In the genomic region with DNA sequence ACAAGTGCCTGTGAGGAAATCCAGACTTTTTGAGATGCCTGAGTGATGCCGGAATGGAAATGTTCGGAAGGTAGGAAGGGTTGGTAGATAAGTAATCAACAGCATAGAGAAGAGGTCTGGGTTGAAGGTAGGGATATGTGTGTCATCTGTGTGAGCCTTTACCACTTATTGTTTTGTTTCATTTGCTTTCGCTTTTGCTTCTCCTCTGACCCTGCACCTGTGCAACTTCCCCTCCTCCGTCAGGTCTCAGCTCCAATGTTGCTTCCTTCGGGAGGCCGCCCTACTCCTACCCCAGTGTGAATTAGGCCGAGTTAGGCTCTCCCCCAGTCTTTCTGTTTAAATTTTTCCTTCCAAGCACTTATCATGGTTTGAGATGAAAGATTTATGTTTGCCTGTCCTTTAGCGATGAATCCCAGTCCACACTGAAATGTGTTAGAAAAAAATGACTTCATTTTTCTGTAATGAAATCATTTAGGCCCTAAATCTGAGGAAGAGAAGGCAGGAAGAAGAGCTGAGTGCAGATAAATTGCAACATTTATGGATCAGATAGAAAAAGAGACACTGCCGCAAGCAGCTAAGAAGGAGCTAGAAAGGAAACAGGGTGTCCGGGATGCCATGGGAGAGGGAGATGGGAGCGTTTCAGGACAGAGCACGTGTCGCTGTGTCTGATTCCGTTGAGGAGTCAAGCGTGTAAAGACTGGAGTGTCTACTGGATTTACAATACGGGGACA, we compare ENCODE assay signal across 8 cellular contexts.
A peak's percentile ranks its signal among the peaks of the same experiment; 100 is the strongest.
DNase-seq lines count a peak whose midpoint lies in the region; ATAC-seq and TF ChIP-seq lines count a peak whose summit lies in the region.

No MANE protein-coding gene starts in this region.

- H3K4me1 Mint-ChIP-seq in activated CD8-positive, alpha-beta T cell treated with anti-CD3 and anti-CD28 coated beads, Interleukin-2, amount 10 ng/mL, durations not matched to agents 7 days and 5 days (ENCODE audit: low read depth), result no peaks in the 10 kb centered on the region
- no peaks in the 10 kb centered on the region for H3K4me1 Mint-ChIP-seq in naive thymus-derived CD4-positive, alpha-beta T cell
- H3K4me1 Mint-ChIP-seq in mesothelial cell of epicardium, result peaks cover 17% of the 10 kb centered on the region

- no peaks in the 10 kb centered on the region for H3K27me3 ChIP-seq in naive thymus-derived CD4-positive, alpha-beta T cell (ENCODE audit: control insufficient read depth in 2 of 2, insufficient read depth in 2 of 2, low read length in 2 of 2)

- H3K27ac ChIP-seq in naive thymus-derived CD4-positive, alpha-beta T cell (ENCODE audit: low read depth, low read length), result peak overlapping the region; percentile 59

- H3K9me3 ChIP-seq in naive thymus-derived CD4-positive, alpha-beta T cell (ENCODE audit: control insufficient read depth in 2 of 3, low read length in 3 of 3), result no peaks in the 10 kb centered on the region

- CTCF ChIA-PET in activated CD8-positive, alpha-beta T cell treated with anti-CD3 and anti-CD28 coated beads, Interleukin-2, amount 10 ng/mL, durations not matched to agents 7 days and 5 days (lab: Charles Lee), result interaction anchor here (0.9 to 1.6 kb wide), 4 partner anchors 69 to 324 kb away, joined by 3 to 4 read pairs (median 3); no protein-coding TSS in a partner anchor
- CTCF ChIA-PET in naive thymus-derived CD4-positive, alpha-beta T cell (lab: Charles Lee), result interaction anchor here (0.5 to 1.2 kb wide), 3 partner anchors 34 to 182 kb away, joined by 3 to 4 read pairs (median 4); no protein-coding TSS in a partner anchor

- no peak overlapping the region for H3K27ac Mint-ChIP-seq in activated CD8-positive, alpha-beta T cell treated with anti-CD3 and anti-CD28 coated beads, Interleukin-2, amount 10 ng/mL, durations not matched to agents 7 days and 5 days
- H3K27ac Mint-ChIP-seq in naive thymus-derived CD4-positive, alpha-beta T cell, result no peak overlapping the region
- no peak overlapping the region for H3K27ac Mint-ChIP-seq in mesothelial cell of epicardium

- peak; percentile 97 for ATAC-seq in HG02885 (IDR thresholded peaks at IDR 0.05; ENCODE audit: poor library complexity, unreplicated experiment)
- peak; percentile 97 for ATAC-seq in activated CD8-positive, alpha-beta T cell treated with anti-CD3 and anti-CD28 coated beads, Interleukin-2, amount 10 ng/mL, durations not matched to agents 7 days and 5 days
- ATAC-seq in naive thymus-derived CD4-positive, alpha-beta T cell, result peak; percentile 82

- H3K4me3 Mint-ChIP-seq in activated CD8-positive, alpha-beta T cell treated with anti-CD3 and anti-CD28 coated beads, Interleukin-2, amount 10 ng/mL, durations not matched to agents 7 days and 5 days, result no peak overlapping the region
- no peak overlapping the region for H3K4me3 Mint-ChIP-seq in naive thymus-derived CD4-positive, alpha-beta T cell
- no peak overlapping the region for H3K4me3 Mint-ChIP-seq in mesothelial cell of epicardium

- no peaks in the 10 kb centered on the region for H3K36me3 Mint-ChIP-seq in activated CD8-positive, alpha-beta T cell treated with anti-CD3 and anti-CD28 coated beads, Interleukin-2, amount 10 ng/mL, durations not matched to agents 7 days and 5 days (ENCODE audit: low read depth)
- no peaks in the 10 kb centered on the region for H3K36me3 Mint-ChIP-seq in naive thymus-derived CD4-positive, alpha-beta T cell
- H3K36me3 Mint-ChIP-seq in mesothelial cell of epicardium, result no peaks in the 10 kb centered on the region

- TF ChIP-seq CTCF in mesothelial cell of epicardium (IDR thresholded peaks at IDR 0.05; ENCODE audit: unreplicated experiment), result no peak

- POLR2A ChIA-PET in activated CD8-positive, alpha-beta T cell treated with anti-CD3 and anti-CD28 coated beads, Interleukin-2, amount 10 ng/mL, durations not matched to agents 7 days and 5 days (lab: Charles Lee), result interaction anchor here (0.5 to 1.3 kb wide), 3 partner anchors 42 to 200 kb away, joined by 3 read pairs; no protein-coding TSS in a partner anchor
- POLR2A ChIA-PET in naive thymus-derived CD4-positive, alpha-beta T cell (lab: Charles Lee), result interaction anchor here (1.1 to 2.1 kb wide), 5 partner anchors 9 to 141 kb away, joined by 4 to 7 read pairs (median 5); no protein-coding TSS in a partner anchor

- no peaks in the 10 kb centered on the region for H3K36me3 ChIP-seq in naive thymus-derived CD4-positive, alpha-beta T cell (ENCODE audit: control insufficient read depth in 2 of 3, insufficient read depth in 3 of 3, low read length in 3 of 3)

- intact Hi-C loops in naive thymus-derived CD4-positive, alpha-beta T cell (cut with micrococcal nuclease), result loop anchor here (1.0 to 5.0 kb wide), 6 partner anchors 15 to 140 kb away; a partner anchor contains a TSS

- peaks cover 8 to 12% of the 10 kb centered on the region in 2 donors for H3K4me1 ChIP-seq in naive thymus-derived CD4-positive, alpha-beta T cell (ENCODE audit: control insufficient read depth in 2 of 2, insufficient read depth in 2 of 2, low read length in 2 of 2)

- DNase-seq in activated gamma-delta T cell treated with Interleukin-2 at 50 U/mL for 16 hours, result peak; percentile 10
- no peak for DNase-seq in activated gamma-delta T cell (lab: John Stamatoyannopoulos, UW)
- peak; percentile 39 for DNase-seq in activated CD8-positive, alpha-beta T cell treated with anti-CD3 and anti-CD28 coated beads, Interleukin-2, amount 10 ng/mL, durations not matched to agents 7 days and 5 days
- peak in 7 of 9 donors; percentile 14 to 54 (median 41) for DNase-seq in naive thymus-derived CD4-positive, alpha-beta T cell
- no peak for DNase-seq in GF-D8 (lab: John Stamatoyannopoulos, UW)
- DNase-seq in NCI-H2196 treated with DMSO at 0.1 percent for 48 hours (lab: John Stamatoyannopoulos, UW; ENCODE audit: unreplicated experiment), result no peak
- DNase-seq in mesothelial cell of epicardium (ENCODE audit: low spot score in 2 of 2, unreplicated experiment in 2 of 2), result no peak

- H3K9me3 Mint-ChIP-seq in activated CD8-positive, alpha-beta T cell treated with anti-CD3 and anti-CD28 coated beads, Interleukin-2, amount 10 ng/mL, durations not matched to agents 7 days and 5 days (ENCODE audit: insufficient read depth), result no peaks in the 10 kb centered on the region
- H3K9me3 Mint-ChIP-seq in naive thymus-derived CD4-positive, alpha-beta T cell, result no peaks in the 10 kb centered on the region
- H3K9me3 Mint-ChIP-seq in mesothelial cell of epicardium, result no peaks in the 10 kb centered on the region

- no peaks in the 10 kb centered on the region for H3K27me3 Mint-ChIP-seq in activated CD8-positive, alpha-beta T cell treated with anti-CD3 and anti-CD28 coated beads, Interleukin-2, amount 10 ng/mL, durations not matched to agents 7 days and 5 days (ENCODE audit: low read depth)
- no peaks in the 10 kb centered on the region for H3K27me3 Mint-ChIP-seq in naive thymus-derived CD4-positive, alpha-beta T cell
- H3K27me3 Mint-ChIP-seq in mesothelial cell of epicardium (ENCODE audit: low read depth), result no peaks in the 10 kb centered on the region

- H3K4me3 ChIP-seq in naive thymus-derived CD4-positive, alpha-beta T cell (ENCODE audit: low read length), result peak overlapping the region; percentile 41

Comparison
In these comparisons a context has a peak if more than half of its experiments do, and no peak if none do; other contexts are left out.
1. DNase-seq: peak in activated gamma-delta T cell treated with Interleukin-2 at 50 U/mL for 16 hours (single experiment), activated CD8-positive, alpha-beta T cell treated with anti-CD3 and anti-CD28 coated beads, Interleukin-2, amount 10 ng/mL, durations not matched to agents 7 days and 5 days (single experiment) and naive thymus-derived CD4-positive, alpha-beta T cell (7 of 9); none in activated gamma-delta T cell (single experiment), GF-D8 (single experiment), NCI-H2196 treated with DMSO at 0.1 percent for 48 hours (single experiment) and mesothelial cell of epicardium (0 of 2).
2. Peak in every context shown above with its lines, with median percentiles within 50 percentile points of each other: ATAC-seq.